In genomic region chrX:150256297-150256650, GRCh38 we compare ENCODE assay signal across 1 cellular context.
TF ChIP-seq lines count a peak whose summit lies in the region.

No MANE protein-coding gene starts in this region.

TF ChIP-seq in GM12878, 131 proteins besides CTCF, POLR2A, EP300 and RAD21:
- TF ChIP-seq SMC3 (IDR thresholded peaks at IDR 0.05; ENCODE audit: borderline replicate concordance, low read length) (no peak), PRDM15 (CRISPR knock-in tag; IDR thresholded peaks at IDR 0.05) (no peak), CHD4 (IDR thresholded peaks at IDR 0.05) (no peak), FOXK2 (IDR thresholded peaks at IDR 0.05) (no peak), SRF (IDR thresholded peaks at IDR 0.05; ENCODE audit: low read depth in 2 of 2, low read length in 2 of 2) (no peak), NFYA (IDR thresholded peaks at IDR 0.05; ENCODE audit: borderline replicate concordance, low read depth, low read length) (no peak), EZH2 (IDR thresholded peaks at IDR 0.05; ENCODE audit: borderline replicate concordance, control insufficient read depth, low read depth, low read length) (no peak), ZBTB11 (CRISPR knock-in tag; IDR thresholded peaks at IDR 0.05) (no peak), ESRRA (IDR thresholded peaks at IDR 0.05; ENCODE audit: low read length) (no peak), MYC (IDR thresholded peaks at IDR 0.05; ENCODE audit: insufficient read depth, insufficient read length, insufficient replicate concordance, low read length, severe bottlenecking) (no peak), NRF1 (conservative IDR thresholded peaks at IDR 0.05; ENCODE audit: low read depth, low read length) (no peak), POU2F2 (IDR thresholded peaks at IDR 0.05; ENCODE audit: borderline replicate concordance, low read depth, low read length) (no peak), MYB (IDR thresholded peaks at IDR 0.05; ENCODE audit: borderline replicate concordance, low read depth, low read length) (no peak), E2F8 (IDR thresholded peaks at IDR 0.05; ENCODE audit: low read depth, partially characterized antibody) (no peak), SIX5 (IDR thresholded peaks at IDR 0.05; ENCODE audit: low read depth, low read length, severe bottlenecking) (no peak), SUPT20H (IDR thresholded peaks at IDR 0.05; ENCODE audit: borderline replicate concordance, control insufficient read depth, low read depth, low read length) (no peak), ATF2 (IDR thresholded peaks at IDR 0.05; ENCODE audit: low read length) (no peak), CHD2 (IDR thresholded peaks at IDR 0.05; ENCODE audit: borderline replicate concordance, low read depth, low read length) (no peak)
